8 cellular contexts compared by ENCODE assay signal in genomic region chr13:44437356-44438233, GRCh38.
DNase-seq lines count a peak whose midpoint lies in the region; ATAC-seq and TF ChIP-seq lines count a peak whose summit lies in the region.

No MANE protein-coding gene starts in this region.

- H3K27ac Mint-ChIP-seq in endodermal cell (peak overlapping the region; percentile 90), naive B cell (peak overlapping the region in 2 of 6 donors; percentile 84 to 88)

- H3K9me3 Mint-ChIP-seq in endodermal cell, result no peaks in the 10 kb centered on the region
- no peaks in the 10 kb centered on the region for H3K9me3 Mint-ChIP-seq in naive B cell

- peak overlapping the region; percentile 81 for H3K27ac ChIP-seq in SJCRH30
- H3K27ac ChIP-seq in endodermal cell (ENCODE audit: low read depth, low read length), result peak overlapping the region; percentile 87

- ATAC-seq in naive B cell (ENCODE audit: low read depth in 2 of 2) (peak; percentile 18 to 29), HG02852 (IDR thresholded peaks at IDR 0.05; ENCODE audit: unreplicated experiment) (no peak), HG03442 (IDR thresholded peaks at IDR 0.05; ENCODE audit: unreplicated experiment) (no peak)

- 14 to 31% methylated on average over 1 to 3 of the region's 5 CpGs for WGBS in endodermal cell (ENCODE audit: insufficient coverage in 1 of 2, insufficient read length in 1 of 2), 2 experiments

- peak overlapping the region; percentile 92 for H3K4me3 Mint-ChIP-seq in endodermal cell
- H3K4me3 Mint-ChIP-seq in naive B cell, result peak overlapping the region; percentile 81 to 97 (median 94)

- DNase-seq in DMS153 (lab: John Stamatoyannopoulos, UW) (peak; percentile 32), SJCRH30 (peak in 1 of 2 experiments; percentile 58), endodermal cell (peak; percentile 20), naive B cell (peak; percentile 63)
- no peak for DNase-seq in stimulated activated CD4-positive, alpha-beta T cell treated with anti-CD3 and anti-CD28 coated beads, Interleukin-4, amount 100 ng/mL, for 24 hours

- peak; percentile 65 for TF ChIP-seq RAD21 in Ishikawa (IDR thresholded peaks at IDR 0.05; ENCODE audit: low read depth)

- peaks cover 6% of the 10 kb centered on the region for H3K36me3 ChIP-seq in SJCRH30
- peaks cover 22% of the 10 kb centered on the region for H3K36me3 ChIP-seq in endodermal cell (ENCODE audit: control insufficient read depth, insufficient read depth, low read length)

- H3K27me3 Mint-ChIP-seq in endodermal cell (ENCODE audit: insufficient read depth) (no peaks in the 10 kb centered on the region), naive B cell (peaks cover 0 to 9% (median 6%) of the 10 kb centered on the region in 3 donors)

- peak; percentile 83 for TF ChIP-seq CTCF in endodermal cell (conservative IDR thresholded peaks at IDR 0.05)

- peaks cover 23% of the 10 kb centered on the region for H3K36me3 Mint-ChIP-seq in endodermal cell (ENCODE audit: low read depth)
- no peaks in the 10 kb centered on the region for H3K36me3 Mint-ChIP-seq in naive B cell

- H3K4me1 Mint-ChIP-seq in endodermal cell (peaks cover 39% of the 10 kb centered on the region), naive B cell (peaks cover 9 to 37% (median 27%) of the 10 kb centered on the region in 3 donors)

- H3K4me1 ChIP-seq in SJCRH30 (no peaks in the 10 kb centered on the region), endodermal cell (ENCODE audit: control insufficient read depth, insufficient read depth, low read length) (peaks cover 7% of the 10 kb centered on the region)

- H3K4me3 ChIP-seq in SJCRH30, result peak overlapping the region; percentile 80
- peak overlapping the region; percentile 99 for H3K4me3 ChIP-seq in endodermal cell (ENCODE audit: low read length)

- H3K27me3 ChIP-seq in SJCRH30 (no peaks in the 10 kb centered on the region), endodermal cell (ENCODE audit: control insufficient read depth, insufficient read depth, low read length, poor library complexity, severe bottlenecking) (no peaks in the 10 kb centered on the region)

- H3K9me3 ChIP-seq in SJCRH30 (replicated peaks) (no peaks in the 10 kb centered on the region), endodermal cell (ENCODE audit: control insufficient read depth, low read length) (no peaks in the 10 kb centered on the region)

- no peak for TF ChIP-seq EP300 in Ishikawa (IDR thresholded peaks at IDR 0.05; ENCODE audit: borderline replicate concordance)

- H3K9ac ChIP-seq in endodermal cell (ENCODE audit: extremely low read depth, low read length, poor library complexity, severe bottlenecking), result peak overlapping the region; percentile 45

TF ChIP-seq in Ishikawa, 13 proteins besides CTCF, POLR2A, EP300 and RAD21:
- no peak for TF ChIP-seq MAX (IDR thresholded peaks at IDR 0.05)
- TF ChIP-seq USF1 (IDR thresholded peaks at IDR 0.05), result no peak
- no peak for TF ChIP-seq TAF1 (IDR thresholded peaks at IDR 0.05; ENCODE audit: low read depth)
- no peak for TF ChIP-seq FOXM1 (IDR thresholded peaks at IDR 0.05; ENCODE audit: borderline replicate concordance, low read depth)
- no peak for TF ChIP-seq NFIC (IDR thresholded peaks at IDR 0.05)
- no peak for TF ChIP-seq EGR1 (IDR thresholded peaks at IDR 0.05)
- TF ChIP-seq TEAD4 (IDR thresholded peaks at IDR 0.05), result no peak
- no peak for TF ChIP-seq CEBPB (IDR thresholded peaks at IDR 0.05)
- TF ChIP-seq TCF12 (IDR thresholded peaks at IDR 0.05; ENCODE audit: low read depth), result no peak
- TF ChIP-seq REST (IDR thresholded peaks at IDR 0.05; ENCODE audit: low read depth), result no peak
- no peak for TF ChIP-seq YY1 (IDR thresholded peaks at IDR 0.05; ENCODE audit: low read depth)
- TF ChIP-seq ZBTB7A (IDR thresholded peaks at IDR 0.05; ENCODE audit: low read depth), result no peak
- no peak for TF ChIP-seq CREB1 (IDR thresholded peaks at IDR 0.05; ENCODE audit: low read depth)
TF ChIP-seq in Ishikawa: peak in this region for 0.

Comparison
In these comparisons a context has a peak if more than half of its experiments do, and no peak if none do; other contexts are left out.
1. ATAC-seq: peak in naive B cell (2 of 2); none in HG02852 (single experiment) and HG03442 (single experiment).